8 cellular contexts compared by ENCODE assay signal in genomic region chr16:25110392-25110947, GRCh38. TPM values are rescaled to one million over a fixed set of nuclear protein-coding genes. Genes with fewer than 3 reads are reported as not detected.
DNase-seq lines count a peak whose midpoint lies in the region; ATAC-seq and TF ChIP-seq lines count a peak whose summit lies in the region.

No MANE protein-coding gene starts in this region.

- H3K27me3 Mint-ChIP-seq in MCF 10A (ENCODE audit: insufficient read depth, unreplicated experiment), result no peaks in the 10 kb centered on the region
- H3K27me3 Mint-ChIP-seq in naive thymus-derived CD4-positive, alpha-beta T cell, result no peaks in the 10 kb centered on the region

- H3K4me3 ChIP-seq in GM12864 (ENCODE audit: low read depth, low read length), result peak overlapping the region; percentile 72
- H3K4me3 ChIP-seq in naive thymus-derived CD4-positive, alpha-beta T cell (ENCODE audit: low read length), result peak overlapping the region; percentile 90

- H3K27ac Mint-ChIP-seq in MCF 10A (ENCODE audit: low read depth, unreplicated experiment), result peak overlapping the region; percentile 92
- peak overlapping the region; percentile 13 to 98 (median 87) for H3K27ac Mint-ChIP-seq in naive thymus-derived CD4-positive, alpha-beta T cell

- CTCF ChIA-PET in MCF 10A (lab: Yijun Ruan, JAX), result interaction anchor here (0.9 to 2.0 kb wide), 7 partner anchors 9 to 123 kb away, joined by 4 to 11 read pairs (median 5); partner anchors contain the start of gene ARHGAP17
- CTCF ChIA-PET in naive thymus-derived CD4-positive, alpha-beta T cell (lab: Charles Lee), result interaction anchor here (0.6 to 7.8 kb wide), 8 partner anchors 9 to 155 kb away, joined by 3 to 118 read pairs (median 6); no protein-coding TSS in a partner anchor

- H3K4me3 Mint-ChIP-seq in MCF 10A (ENCODE audit: unreplicated experiment), result peak overlapping the region; percentile 93
- H3K4me3 Mint-ChIP-seq in naive thymus-derived CD4-positive, alpha-beta T cell, result peak overlapping the region; percentile 89 to 99 (median 92)

- POLR2A ChIA-PET in MCF 10A (lab: Yijun Ruan, JAX), result interaction anchor here (0.6 to 2.5 kb wide), 15 partner anchors 44 to 584 kb away, joined by 3 to 9 read pairs (median 6); partner anchors contain the start of gene ARHGAP17
- POLR2A ChIA-PET in naive thymus-derived CD4-positive, alpha-beta T cell (lab: Charles Lee), result interaction anchor here (1.1 to 9.3 kb wide), 9 partner anchors 15 to 95 kb away, joined by 4 to 157 read pairs (median 18); partner anchors contain the start of gene ARHGAP17

- no peaks in the 10 kb centered on the region for H3K27me3 ChIP-seq in naive thymus-derived CD4-positive, alpha-beta T cell (ENCODE audit: control insufficient read depth in 2 of 2, insufficient read depth in 2 of 2, low read length in 2 of 2)

- peaks cover 41% of the 10 kb centered on the region for H3K4me1 Mint-ChIP-seq in MCF 10A (ENCODE audit: insufficient read depth, unreplicated experiment)
- peaks cover 52 to 80% (median 69%) of the 10 kb centered on the region in 7 donors for H3K4me1 Mint-ChIP-seq in naive thymus-derived CD4-positive, alpha-beta T cell

- peaks cover 0 to 11% (median 0%) of the 10 kb centered on the region in 3 experiments for H3K36me3 ChIP-seq in naive thymus-derived CD4-positive, alpha-beta T cell (ENCODE audit: control insufficient read depth in 2 of 3, insufficient read depth in 3 of 3, low read length in 3 of 3)

- DNase-seq in GM12864 (ENCODE audit: low read depth) (no peak), NCI-H2171 treated with DMSO at 0.1 percent for 48 hours (lab: John Stamatoyannopoulos, UW) (peak; percentile 27), MCF 10A (ENCODE audit: unreplicated experiment) (peak; percentile 15), NCI-H1436 treated with DMSO at 0.1 percent for 48 hours (lab: John Stamatoyannopoulos, UW) (no peak)
- peak in 3 of 9 donors; percentile 16 to 46 (median 25) for DNase-seq in naive thymus-derived CD4-positive, alpha-beta T cell

- peaks cover 12% of the 10 kb centered on the region for H3K36me3 Mint-ChIP-seq in MCF 10A (ENCODE audit: insufficient read depth, unreplicated experiment)
- peaks cover 4 to 14% (median 9%) of the 10 kb centered on the region in 5 donors for H3K36me3 Mint-ChIP-seq in naive thymus-derived CD4-positive, alpha-beta T cell

- TF ChIP-seq CTCF in GM12864 (IDR thresholded peaks at IDR 0.05; ENCODE audit: low read depth, low read length, missing control alignments), result no peak
- TF ChIP-seq CTCF in MCF 10A (IDR thresholded peaks at IDR 0.05; ENCODE audit: unreplicated experiment), result no peak

- intact Hi-C loops in MCF 10A (cut with micrococcal nuclease), result loop anchor here (2.0 kb wide), 1 partner anchor 56 kb away; no protein-coding TSS in a partner anchor
- intact Hi-C loops in naive thymus-derived CD4-positive, alpha-beta T cell (cut with micrococcal nuclease), result no loop called here

- no peak for ATAC-seq in naive thymus-derived CD4-positive, alpha-beta T cell
- ATAC-seq in HG03097 (IDR thresholded peaks at IDR 0.05; ENCODE audit: low FRiP score, unreplicated experiment), result no peak
- ATAC-seq in HG02840 (IDR thresholded peaks at IDR 0.05; ENCODE audit: low FRiP score, unreplicated experiment), result no peak
- no peak for ATAC-seq in HG03139 (IDR thresholded peaks at IDR 0.05; ENCODE audit: unreplicated experiment)

- BruUV-seq in MCF 10A (replicated peaks; lab: Mats Ljungman, UMichigan), result no TSS peak

- H3K9me3 Mint-ChIP-seq in MCF 10A (ENCODE audit: unreplicated experiment), result no peaks in the 10 kb centered on the region
- H3K9me3 Mint-ChIP-seq in naive thymus-derived CD4-positive, alpha-beta T cell, result no peaks in the 10 kb centered on the region

- H3K9me3 ChIP-seq in naive thymus-derived CD4-positive, alpha-beta T cell (ENCODE audit: control insufficient read depth in 2 of 3, low read length in 3 of 3), result no peaks in the 10 kb centered on the region

- H3K4me1 ChIP-seq in naive thymus-derived CD4-positive, alpha-beta T cell (ENCODE audit: control insufficient read depth in 2 of 2, insufficient read depth in 2 of 2, low read length in 2 of 2), result peaks cover 17 to 22% of the 10 kb centered on the region in 2 donors

- H3K27ac ChIP-seq in naive thymus-derived CD4-positive, alpha-beta T cell (ENCODE audit: low read depth, low read length), result peak overlapping the region; percentile 67

RNA-seq across cellular contexts. Expression of gene LCMT1, which starts 1.1 kb away (rescaled TPM):
- total RNA-seq in MCF 10A (2022), result 28.1 and 36.3 TPM in 2 replicates
- 10 to 100 TPM; 30.2 to 36.9 (median 33.0) TPM for total RNA-seq in naive thymus-derived CD4-positive, alpha-beta T cell
- 10 to 100 TPM; 37.5 to 58.4 TPM for polyA plus RNA-seq in naive thymus-derived CD4-positive, alpha-beta T cell

Comparison
In these comparisons a context has a peak if more than half of its experiments do, and no peak if none do; other contexts are left out.
1. DNase-seq: peak in NCI-H2171 treated with DMSO at 0.1 percent for 48 hours (single experiment) and MCF 10A (single experiment); none in GM12864 (single experiment) and NCI-H1436 treated with DMSO at 0.1 percent for 48 hours (single experiment).